ENCODE assay signal across 8 cellular contexts in genomic region chr11:85647604-85648299, GRCh38. TPM values are rescaled to one million over a fixed set of nuclear protein-coding genes. Genes with fewer than 3 reads are reported as not detected.
DNase-seq lines count a peak whose midpoint lies in the region; ATAC-seq and TF ChIP-seq lines count a peak whose summit lies in the region.

Gene TMEM126A, plus strand, starts transcription at chr11:85647967. Its CDS starts 2,289 bp downstream, at chr11:85650256.

- DNase-seq in AG04450 (ENCODE audit: low read depth, low spot score) (peak; percentile 50), NCI-H226 (peak; percentile 87), activated B cell treated with CpG ODN at 0.5 μM for 24 hours (peak; percentile 77), cardiac fibroblast (ENCODE audit: low read depth in 2 of 2) (peak; percentile 80 to 87), iPS-NIHi11 (ENCODE audit: low spot score) (peak; percentile 89)

- CTCF ChIA-PET in AG04450 (lab: Charles Lee), result interaction anchor here (1.3 to 1.7 kb wide), 2 partner anchors 50 to 53 kb away, joined by 4 to 6 read pairs; no protein-coding TSS in a partner anchor
- CTCF ChIA-PET in activated B cell treated with CpG ODN at 0.5 μM for 24 hours (lab: Charles Lee), result interaction anchor here (0.9 to 3.9 kb wide), 4 partner anchors 20 to 867 kb away, joined by 3 to 16 read pairs (median 3); partner anchors contain the start of genes CCDC83, DLG2 and TMEM126B

- H3K27ac ChIP-seq in AG04450 (ENCODE audit: low read depth, low read length), result peak within 1 kb of the TSS; percentile 52
- H3K27ac ChIP-seq in skin epidermis, result peak within 1 kb of the TSS in 20 of 21 experiments; percentile 45 to 91 (median 76)

- H3K4me1 Mint-ChIP-seq in activated B cell treated with CpG ODN at 0.5 μM for 24 hours, result peaks cover 22% of the 10 kb centered on the region

- peaks cover 10% of the 10 kb centered on the region for H3K27me3 Mint-ChIP-seq in activated B cell treated with CpG ODN at 0.5 μM for 24 hours

- POLR2A ChIA-PET in AG04450 (lab: Yijun Ruan, JAX) (interaction anchor here (0.6 to 4.4 kb wide), 7 partner anchors 10 to 494 kb away, joined by 3 to 19 read pairs (median 4); partner anchors contain the start of genes CCDC89, CREBZF, DLG2 and TMEM126B), activated B cell treated with CpG ODN at 0.5 μM for 24 hours (lab: Charles Lee) (interaction anchor here (0.5 to 5.7 kb wide), 15 partner anchors 9 to 598 kb away, joined by 3 to 102 read pairs (median 5); partner anchors contain the start of genes CCDC83, CREBZF, DLG2 and TMEM126B)

- H3K27ac Mint-ChIP-seq in activated B cell treated with CpG ODN at 0.5 μM for 24 hours, result peak within 1 kb of the TSS; percentile 91

- no peaks in the 10 kb centered on the region for H3K9me3 Mint-ChIP-seq in activated B cell treated with CpG ODN at 0.5 μM for 24 hours

- H3K4me3 ChIP-seq in AG04450 (ENCODE audit: low read depth, low read length) (peak within 1 kb of the TSS; percentile 85), cardiac fibroblast (replicated peaks in 1 of 2; ENCODE audit: low read depth in 2 of 2, low read length in 2 of 2) (peak within 1 kb of the TSS; percentile 72 to 76), skin epidermis (peak within 1 kb of the TSS; percentile 54 to 73 (median 62))

- ATAC-seq in GM19023 (IDR thresholded peaks at IDR 0.05; ENCODE audit: unreplicated experiment), result peak; percentile 100
- ATAC-seq in HG03196 (IDR thresholded peaks at IDR 0.05; ENCODE audit: unreplicated experiment), result peak; percentile 100
- ATAC-seq in activated B cell treated with CpG ODN at 0.5 μM for 24 hours (ENCODE audit: low read depth), result peak; percentile 99

- H3K4me3 Mint-ChIP-seq in activated B cell treated with CpG ODN at 0.5 μM for 24 hours, result peak within 1 kb of the TSS; percentile 98

- TF ChIP-seq CTCF in AG04450 (IDR thresholded peaks at IDR 0.05; ENCODE audit: low read depth, low read length) (no peak), activated B cell treated with CpG ODN at 0.5 μM for 24 hours (IDR thresholded peaks at IDR 0.05) (no peak), cardiac fibroblast (IDR thresholded peaks at IDR 0.05; ENCODE audit: low read depth, low read length) (no peak)

- H3K36me3 Mint-ChIP-seq in activated B cell treated with CpG ODN at 0.5 μM for 24 hours (ENCODE audit: low read depth), result peaks cover 20% of the 10 kb centered on the region

- H3K27me3 ChIP-seq in AG04450 (ENCODE audit: control insufficient read depth, insufficient read depth, low read length), result peaks cover 8% of the 10 kb centered on the region

- H3K9me3 ChIP-seq in AG04450 (ENCODE audit: control insufficient read depth, insufficient read depth, low read length), result no peaks in the 10 kb centered on the region

- intact Hi-C loops in activated B cell treated with CpG ODN at 0.5 μM for 24 hours (cut with micrococcal nuclease), result loop anchor here (1.0 kb wide), 4 partner anchors 9 to 655 kb away; partner anchors contain the start of genes HIKESHI and TMEM126B

RNA-seq across cellular contexts. Expression of gene TMEM126A, which starts in this region (rescaled TPM):
- 65.2 and 104 TPM in 2 replicates for polyA plus RNA-seq in AG04450 (2011; rRNA removed)
- polyA minus RNA-seq in AG04450 (2011; rRNA and poly(A)+ RNA removed), result 7.6 and 16.1 TPM in 2 replicates
- 31.9 and 32.7 TPM in 2 replicates for total RNA-seq in activated B cell treated with CpG ODN at 0.5 μM for 24 hours

Comparison
In these comparisons a context has a peak if more than half of its experiments do, and no peak if none do; other contexts are left out.
1. Peak in every context shown above with its lines: DNase-seq, ATAC-seq, H3K4me3 ChIP-seq and H3K27ac ChIP-seq.